In genomic region chrX:54909941-54910340, GRCh38 we compare ENCODE assay signal across 24 cellular contexts.
"Had no signal": no experiment of that assay in that cellular context is flagged by ENCODE, and none has a peak within 500 bp of the region (broad histone marks: within the 10 kb centered on the region; RNA-seq: fewer than 3 reads in every experiment).

No MANE protein-coding gene starts in this region.

- DNase-seq: stimulated activated CD4-positive, alpha-beta T cell treated with anti-CD3 and anti-CD28 coated beads, Interleukin-2, amount 100 ng/mL, for 48 hours; stimulated activated CD4-positive, alpha-beta T cell treated with anti-CD3 and anti-CD28 coated beads, Interleukin-4, amount 100 ng/mL, for 1 hour; stimulated activated CD4-positive, alpha-beta T cell treated with anti-CD3 and anti-CD28 coated beads, Interleukin-4, amount 100 ng/mL, for 24 hours; stimulated activated CD4-positive, alpha-beta T cell treated with anti-CD3 and anti-CD28 coated beads, Interleukin-4, amount 100 ng/mL, for 4 hours; stimulated activated CD8-positive, alpha-beta memory T cell treated with anti-CD3 and anti-CD28 coated beads, Interleukin-4, amount 100 ng/mL, for 48 hours; stimulated activated naive B cell treated with anti-CD40 and anti-IgM and Interleukin-4, amounts not matched to agents 10 μg/mL and 1 μg/mL and 100 μg/mL, for 72 hours; stimulated activated naive CD4-positive, alpha-beta T cell; stimulated activated naive CD4-positive, alpha-beta T cell treated with Interleukin-2 at 50 U/mL for 16 hours; stimulated activated naive CD8-positive, alpha-beta T cell treated with anti-CD3 and anti-CD28 coated beads, Interleukin-15, amount 100 ng/mL, for 72 hours; stimulated activated naive CD8-positive, alpha-beta T cell treated with anti-CD3 and anti-CD28 coated beads, Interleukin-15, Interleukin-2, amounts not matched to agents 100 U/mL and 50 U/mL, for 24 hours; stomach; substantia nigra; testis; thyroid gland; tibial artery; transverse colon; trophoblast cell; upper lobe of left lung; upper lobe of right lung; uterus had no signal

- H3K27ac ChIP-seq: stomach, suprapubic skin, testis, thoracic aorta, thyroid gland, tibial artery, tibial nerve, transverse colon, upper lobe of left lung, upper lobe of right lung, uterus, vagina had no signal

- H3K36me3 ChIP-seq: stomach, suprapubic skin, thoracic aorta, thyroid gland, tibial artery, tibial nerve, transverse colon, upper lobe of left lung, upper lobe of right lung, uterus, vagina had no signal

- H3K9me3 ChIP-seq: suprapubic skin, testis, thoracic aorta, thyroid gland, transverse colon, upper lobe of right lung, vagina had no signal

- H3K4me1 ChIP-seq: stomach, suprapubic skin, testis, thyroid gland, tibial artery, tibial nerve, transverse colon, upper lobe of left lung, upper lobe of right lung, uterus, vagina had no signal

- H3K4me3 ChIP-seq: stomach, suprapubic skin, testis, thoracic aorta, thyroid gland, tibial artery, tibial nerve, transverse colon, upper lobe of left lung, upper lobe of right lung, uterus, vagina had no signal
